17 cellular contexts compared by ENCODE assay signal in genomic region chr2:180130403-180130802, GRCh38.
A peak's percentile ranks its signal among the peaks of the same experiment; 100 is the strongest.
DNase-seq lines count a peak whose midpoint lies in the region; ATAC-seq, FAIRE-seq and TF ChIP-seq lines count a peak whose summit lies in the region.
"Had no signal": no experiment of that assay in that cellular context is flagged by ENCODE, and none has a peak within 500 bp of the region (broad histone marks: within the 10 kb centered on the region; RNA-seq: fewer than 3 reads in every experiment).

No MANE protein-coding gene starts in this region.

- H2AFZ ChIP-seq in HepG2 (ENCODE audit: low read length) = no peak overlapping the region

- H3K4me1 ChIP-seq in HUES6 (ENCODE audit: control insufficient read depth, insufficient read depth, low read length) (peaks cover 17% of the 10 kb centered on the region; the same call in 1 of the 2 replicates), HepG2 (ENCODE audit: insufficient read depth, low read length) (peaks cover under 1% of the 10 kb centered on the region; the same call in 1 of the 2 replicates)

- no peak overlapping the region for H3K4me3 ChIP-seq in HUES6 (ENCODE audit: low read depth, low read length)
- H3K4me3 ChIP-seq in HepG2 (replicated peaks in 1 of 3; ENCODE audit: insufficient read depth in 1 of 3, low read depth in 2 of 3, low read length in 3 of 3) = no peak overlapping the region
- H3K4me3 ChIP-seq: ovary had no signal

- H4K20me1 ChIP-seq in HepG2 (ENCODE audit: insufficient read depth, low read length) = no peaks in the 10 kb centered on the region

- CTCF ChIA-PET in HepG2 (lab: Yijun Ruan, JAX; ENCODE audit: low intra/inter-chr PET ratio, low total read pairs) = no interaction called here

- TF ChIP-seq CTCF in HepG2 (CRISPR knock-in tag; IDR thresholded peaks at IDR 0.05) = no peak

- H3K79me2 ChIP-seq in HepG2 (ENCODE audit: insufficient read depth, low read length) = no peaks in the 10 kb centered on the region

- DNase-seq in EL (peak; percentile 61), cerebellar cortex (ENCODE audit: low spot score) (peak; percentile 14), non-pigmented ciliary epithelial cell (ENCODE audit: low read depth) (peak; percentile 15), DMS79 (lab: John Stamatoyannopoulos, UW) (no peak), HepG2 (ENCODE audit: low spot score) (no peak)
- no peak for DNase-seq in activated CD8-positive, alpha-beta memory T cell treated with anti-CD3 and anti-CD28 coated beads, Interleukin-2, amount 50 U/mL, for 48 hours
- DNase-seq: activated CD4-positive, alpha-beta T cell treated with anti-CD3 and anti-CD28 coated beads for 1 hour; activated naive CD4-positive, alpha-beta T cell treated with Interleukin-2 at 50 U/mL for 16 hours; C1 segment of cervical spinal cord; foreskin melanocyte; NCI-H1436 treated with DMSO at 0.1 percent for 48 hours; NCI-H345; ovary; SIG-M5; stimulated activated CD4-positive, alpha-beta T cell treated with anti-CD3 and anti-CD28 coated beads, Interleukin-4, amount 100 ng/mL, for 4 hours; T-helper 9 cell had no signal

- no peak for TF ChIP-seq POLR2A in HepG2 (IDR thresholded peaks at IDR 0.05; ENCODE audit: insufficient read depth in 1 of 2, low read depth in 2 of 2, low read length in 2 of 2)

- H3K4me2 ChIP-seq in HepG2 (ENCODE audit: low read depth, low read length) = no peak overlapping the region

- no peak for TF ChIP-seq RAD21 in HepG2 (CRISPR knock-in tag; IDR thresholded peaks at IDR 0.05)

- H3K27me3 ChIP-seq in HUES6 (ENCODE audit: control insufficient read depth, insufficient read depth, low read length) = no peaks in the 10 kb centered on the region
- no peaks in the 10 kb centered on the region for H3K27me3 ChIP-seq in HepG2 (ENCODE audit: control insufficient read depth in 1 of 2, insufficient read depth in 2 of 2, low read length in 2 of 2)
- H3K27me3 ChIP-seq: ovary had no signal

- FAIRE-seq in HepG2 (lab: Jason Lieb, UNC) = no peak

- POLR2A ChIA-PET in HepG2 (lab: Yijun Ruan, JAX) = no interaction called here

- in situ Hi-C loops in HepG2 (cut with HindIII; ENCODE audit: extremely low pct_ligation_motif_present, low pct_unique_long_range_greater_than_20kb) = no loop called here

- H3K27ac ChIP-seq in HUES6 (ENCODE audit: low read depth, low read length) (peak overlapping the region; percentile 51; the same call in 1 of the 2 replicates), HepG2 (ENCODE audit: extremely low read length, insufficient read depth, low read length) (no peak overlapping the region)
- H3K27ac ChIP-seq: ovary had no signal

- H3K9me3 ChIP-seq in HUES6 (ENCODE audit: control insufficient read depth, insufficient read depth, low read depth, low read length) (no peaks in the 10 kb centered on the region), HepG2 (ENCODE audit: low read length) (no peaks in the 10 kb centered on the region)
- H3K9me3 ChIP-seq: ovary had no signal

- ATAC-seq in HepG2 = no peak

- TF ChIP-seq EP300 in HepG2 (IDR thresholded peaks at IDR 0.05; ENCODE audit: low read depth in 2 of 2, low read length in 2 of 2) (no peak), HepG2 (CRISPR knock-in tag; IDR thresholded peaks at IDR 0.05; ENCODE audit: borderline replicate concordance) (no peak)

- BruUV-seq in HepG2 (replicated peaks; lab: Mats Ljungman, UMichigan) = no TSS peak

- no peak overlapping the region for H3K9ac ChIP-seq in HUES6 (ENCODE audit: low read length)
- H3K9ac ChIP-seq in HepG2 (ENCODE audit: insufficient read depth, low read depth, low read length) = no peak overlapping the region

- intact Hi-C loops in HepG2 (cut with micrococcal nuclease; ENCODE audit: unreplicated experiment) = no loop called here

- H3K36me3 ChIP-seq in HUES6 (ENCODE audit: control insufficient read depth, insufficient read depth, low read length) (no peaks in the 10 kb centered on the region), HepG2 (replicated peaks in 1 of 2; ENCODE audit: control insufficient read depth in 1 of 2, insufficient read depth in 2 of 2, low read length in 2 of 2) (no peaks in the 10 kb centered on the region)
- H3K36me3 ChIP-seq: ovary had no signal

TF ChIP-seq in HepG2, 621 proteins besides CTCF, POLR2A, EP300 and RAD21:
- no peak for TF ChIP-seq ZBED4 (CRISPR knock-in tag; IDR thresholded peaks at IDR 0.05; ENCODE audit: borderline replicate concordance)
- no peak for TF ChIP-seq ELF3 (CRISPR knock-in tag; IDR thresholded peaks at IDR 0.05)
TF ChIP-seq in HepG2: peak in this region for 0.

Comparison
In these comparisons a context has a peak if more than half of its experiments do, and no peak if none do; other contexts are left out.
1. DNase-seq: peak in EL (single experiment), cerebellar cortex (single experiment) and non-pigmented ciliary epithelial cell (single experiment); none in activated CD8-positive, alpha-beta memory T cell treated with anti-CD3 and anti-CD28 coated beads, Interleukin-2, amount 50 U/mL, for 48 hours (single experiment), DMS79 (single experiment) and HepG2 (single experiment).